ENCODE assay signal across 8 cellular contexts in genomic region chr6:85644374-85644762, GRCh38. TPM values are rescaled to one million over a fixed set of nuclear protein-coding genes. Genes with fewer than 3 reads are reported as not detected.
A peak's percentile ranks its signal among the peaks of the same experiment; 100 is the strongest.
DNase-seq lines count a peak whose midpoint lies in the region; FAIRE-seq and TF ChIP-seq lines count a peak whose summit lies in the region.

No MANE protein-coding gene starts in this region.

- peaks cover 0 to 9% (median 5%) of the 10 kb centered on the region in 4 experiments; a peak in 4 of 7 replicates for H3K4me1 ChIP-seq in H1 (replicated peaks in 1 of 4; ENCODE audit: control insufficient read depth in 3 of 4, insufficient read depth in 4 of 4, low read length in 3 of 4)
- peaks cover 20% of the 10 kb centered on the region for H3K4me1 ChIP-seq in osteoblast (ENCODE audit: insufficient read depth, low read length)

- peaks cover 8% of the 10 kb centered on the region; the same call in 1 of the 2 replicates for H3K23me2 ChIP-seq in H1 (ENCODE audit: low read depth, low read length)

- no peak for TF ChIP-seq RAD21 in H1 (IDR thresholded peaks at IDR 0.05 in 1 of 2, conservative IDR thresholded peaks at IDR 0.05 in 1 of 2; ENCODE audit: low read depth in 2 of 2, low read length in 2 of 2)

- H3K27ac ChIP-seq in H1 (ENCODE audit: low read depth, low read length), result peak overlapping the region; percentile 95
- peak overlapping the region; percentile 95 for H3K27ac ChIP-seq in osteoblast (ENCODE audit: low read depth, low read length)

- no peak for TF ChIP-seq POLR2A in H1 (IDR thresholded peaks at IDR 0.05; ENCODE audit: control extremely low read depth in 1 of 2, low read depth in 2 of 2, low read length in 2 of 2)

- H3K23ac ChIP-seq in H1 (ENCODE audit: insufficient read length), result no peak overlapping the region

- no peaks in the 10 kb centered on the region for H3K79me1 ChIP-seq in H1 (ENCODE audit: low read depth, low read length)

- TF ChIP-seq EP300 in H1 (IDR thresholded peaks at IDR 0.05; ENCODE audit: borderline replicate concordance in 1 of 2, low read depth in 2 of 2, low read length in 2 of 2), result no peak

- in situ Hi-C loops in G401 (cut with HindIII; ENCODE audit: low sequenced_read_pairs), result no loop called here

- H4K20me1 ChIP-seq in H1 (replicated peaks in 1 of 2; ENCODE audit: control insufficient read depth in 1 of 2, insufficient read depth in 2 of 2, low read length in 2 of 2), result peaks cover 10 to 12% of the 10 kb centered on the region in 2 experiments
- peaks cover 33% of the 10 kb centered on the region for H4K20me1 ChIP-seq in osteoblast (ENCODE audit: insufficient read depth, low read length)

- no peaks in the 10 kb centered on the region for H3K9me3 ChIP-seq in H1 (ENCODE audit: insufficient read depth in 2 of 2, low read depth in 1 of 2, low read length in 1 of 2)
- H3K9me3 ChIP-seq in osteoblast (ENCODE audit: low read depth, low read length), result no peaks in the 10 kb centered on the region

- H2BK12ac ChIP-seq in H1 (ENCODE audit: low read depth, low read length), result no peak overlapping the region

- FAIRE-seq in H1 (lab: Jason Lieb, UNC), result no peak

- peak overlapping the region; percentile 53 for H3K4ac ChIP-seq in H1 (replicated peaks; ENCODE audit: insufficient read length, low read depth, low read length)

- H3K4me2 ChIP-seq in H1 (ENCODE audit: insufficient read depth in 1 of 2, low read depth in 2 of 2, low read length in 2 of 2) (peak overlapping the region; percentile 60 to 76), osteoblast (ENCODE audit: insufficient read depth, low read length) (peak overlapping the region; percentile 82)

- DNase-seq in DMS53 (lab: John Stamatoyannopoulos, UW) (peak; percentile 52), NCI-H2227 treated with DMSO at 0.1 percent for 48 hours (lab: John Stamatoyannopoulos, UW) (peak; percentile 27), H1 (ENCODE audit: low read depth in 1 of 2, low spot score in 2 of 2) (no peak), osteoblast (ENCODE audit: insufficient read length, low spot score, missing footprints) (peak; percentile 66), hippocampal formation (lab: John Stamatoyannopoulos, UW) (no peak), midbrain (lab: John Stamatoyannopoulos, UW) (no peak), NCI-H446 (lab: John Stamatoyannopoulos, UW) (no peak), G401 (ENCODE audit: low spot score) (no peak)

- no peaks in the 10 kb centered on the region; a peak in 1 of 7 replicates for H3K27me3 ChIP-seq in H1 (replicated peaks in 1 of 4; ENCODE audit: control insufficient read depth in 3 of 4, extremely low read depth in 1 of 4, insufficient read depth in 3 of 4, low read length in 3 of 4)
- no peaks in the 10 kb centered on the region for H3K27me3 ChIP-seq in osteoblast (ENCODE audit: insufficient read depth, low read length)

- CTCF ChIA-PET in H1 (lab: Charles Lee; ENCODE audit: partially characterized antibody), result interaction anchor here (1.7 kb wide), 1 partner anchor 26 kb away, joined by 3 read pairs; no protein-coding TSS in a partner anchor

- H3K4me3 ChIP-seq in H1 (ENCODE audit: extremely low read depth in 1 of 4, insufficient read depth in 2 of 4, low read depth in 3 of 4, low read length in 4 of 4), result peak overlapping the region; percentile 62 to 97 (median 68)
- H3K4me3 ChIP-seq in osteoblast (ENCODE audit: insufficient read depth, low read length), result peak overlapping the region; percentile 87

- H2AFZ ChIP-seq in H1 (ENCODE audit: low read length) (no peak overlapping the region), osteoblast (ENCODE audit: low read length) (peak overlapping the region; percentile 53)

- no peak overlapping the region for H2AK5ac ChIP-seq in H1 (ENCODE audit: low read depth, low read length)

- peaks cover 34 to 37% of the 10 kb centered on the region in 2 experiments for H3K79me2 ChIP-seq in H1 (ENCODE audit: control insufficient read depth in 1 of 2, insufficient read depth in 2 of 2, low read length in 2 of 2)
- peaks cover 33% of the 10 kb centered on the region for H3K79me2 ChIP-seq in osteoblast (ENCODE audit: insufficient read depth, low read length)

- WGBS in H1 (ENCODE audit: extremely low coverage in 1 of 2, insufficient coverage in 1 of 2, insufficient read length in 1 of 2, insufficient replicate concordance in 2 of 2, low coverage in 1 of 2, low lambda C conversion rate in 2 of 2, missing lambda C conversion rate in 1 of 2), 2 experiments, result 6% methylated on average over 4 of the region's 4 CpGs; no CpG with 5 or more reads in 1 of the 2 experiments

- peak overlapping the region; percentile 41 to 93 (median 90); a peak in 6 of 7 replicates for H3K9ac ChIP-seq in H1 (replicated peaks in 1 of 4; ENCODE audit: extremely low read depth in 1 of 4, low read depth in 3 of 4, low read length in 3 of 4)

- peaks cover 4 to 18% (median 9%) of the 10 kb centered on the region in 4 experiments for H3K36me3 ChIP-seq in H1 (ENCODE audit: control insufficient read depth in 2 of 4, insufficient read depth in 4 of 4, low read length in 3 of 4)
- peaks cover 14% of the 10 kb centered on the region for H3K36me3 ChIP-seq in osteoblast (ENCODE audit: insufficient read depth, low read length)

- POLR2A ChIA-PET in H1 (lab: Charles Lee; ENCODE audit: partially characterized antibody), result interaction anchor here (1.0 to 25.2 kb wide), 12 partner anchors 8 to 195 kb away, joined by 3 to 890 read pairs (median 29); partner anchors contain the start of genes NT5E and SNX14

- no peak overlapping the region for H2BK20ac ChIP-seq in H1 (ENCODE audit: low read length)

- peak overlapping the region; percentile 90; the same call in 1 of the 2 replicates for H3K18ac ChIP-seq in H1 (ENCODE audit: extremely low read depth, low read length)

- TF ChIP-seq CTCF in H1 (IDR thresholded peaks at IDR 0.05; ENCODE audit: control extremely low read depth in 1 of 3, insufficient read depth in 1 of 3, low read depth in 1 of 3, low read length in 3 of 3), result no peak
- TF ChIP-seq CTCF in osteoblast (IDR thresholded peaks at IDR 0.05; ENCODE audit: extremely low read depth, low read depth, low read length), result no peak

- H2BK5ac ChIP-seq in H1 (ENCODE audit: low read depth, low read length), result no peak overlapping the region; the same call in 1 of the 2 replicates

- peak overlapping the region; percentile 83 for H2BK120ac ChIP-seq in H1 (replicated peaks; ENCODE audit: low read depth, low read length)

- peak overlapping the region; percentile 59 for H3K56ac ChIP-seq in H1 (replicated peaks; ENCODE audit: insufficient read length, low read depth, low read length)

- H3K14ac ChIP-seq in H1 (ENCODE audit: insufficient read length), result no peak overlapping the region

- H4K5ac ChIP-seq in H1 (ENCODE audit: insufficient read length, low read depth, low read length), result peak overlapping the region; percentile 99

- 0 out of 2 replicates have a peak overlapping the region, but pooled peaks have one; percentile 37 for H2BK15ac ChIP-seq in H1 (ENCODE audit: low read length)

- peak overlapping the region; percentile 65 for H4K91ac ChIP-seq in H1 (replicated peaks; ENCODE audit: insufficient read length, low read length)

- 0 out of 2 replicates have a peak overlapping the region, but pooled peaks have one; percentile 98 for H4K8ac ChIP-seq in H1 (ENCODE audit: extremely low read depth, insufficient read depth, low read length)

TF ChIP-seq in H1, 55 proteins besides CTCF, POLR2A, EP300 and RAD21:
- TF ChIP-seq SRF (IDR thresholded peaks at IDR 0.05; ENCODE audit: low read depth, low read length), result no peak
- TF ChIP-seq PHF8 (conservative IDR thresholded peaks at IDR 0.05; ENCODE audit: low read depth, low read length), result no peak
- TF ChIP-seq SIN3A (conservative IDR thresholded peaks at IDR 0.05 in 1 of 2, IDR thresholded peaks at IDR 0.05 in 1 of 2; ENCODE audit: low read depth in 1 of 2, low read length in 2 of 2), result no peak
- TF ChIP-seq RFX5 (IDR thresholded peaks at IDR 0.05; ENCODE audit: borderline replicate concordance, low read depth, low read length), result no peak
- no peak for TF ChIP-seq CHD2 (IDR thresholded peaks at IDR 0.05; ENCODE audit: low read length)
- no peak for TF ChIP-seq JUN (IDR thresholded peaks at IDR 0.05; ENCODE audit: low read depth, low read length)
- no peak for TF ChIP-seq TAF7 (optimal IDR thresholded peaks at IDR 0.05; ENCODE audit: borderline replicate concordance, low read depth, low read length)
- TF ChIP-seq ASH2L (IDR thresholded peaks at IDR 0.05; ENCODE audit: low read length), result no peak
- TF ChIP-seq NRF1 (IDR thresholded peaks at IDR 0.05; ENCODE audit: low read depth, low read length), result no peak
TF ChIP-seq in H1: peak in this region for 0.

RNA-seq across cellular contexts. Expression of gene SYNCRIP, which starts 1.7 kb away (rescaled TPM):
- total RNA-seq in H1 (2021; fragmentation: NEBNext Ultra II Directional; extraction: Animal tissue kit (Norgen Biotek cat#: 25700)), result 206 and 219 TPM in 2 replicates
- 14.7 and 16.8 TPM in 2 replicates for polyA plus RNA-seq in H1 (2011; rRNA removed)
- 25.9 TPM for polyA plus RNA-seq in H1 (2011; cell fraction: cytosol; rRNA removed)
- polyA plus RNA-seq in H1 (2011; cell fraction: nucleus; rRNA removed), result 11.5 TPM
- 117 to 198 TPM (median 139 TPM) in 4 replicates for polyA plus RNA-seq in H1 (2012, experiment 1 of 2)
- 27.7 TPM for polyA plus RNA-seq in H1 (2012, experiment 2 of 2)
- 135 TPM for polyA plus RNA-seq in H1 (2013, experiment 1 of 2)
- polyA plus RNA-seq in H1 (2013, experiment 2 of 2), result 140 TPM
- 15.6 and 29.3 TPM in 2 replicates for polyA minus RNA-seq in H1 (2011; rRNA and poly(A)+ RNA removed)
- 29.4 TPM for polyA minus RNA-seq in H1 (2011; cell fraction: cytosol; rRNA and poly(A)+ RNA removed)
- polyA minus RNA-seq in H1 (2011; cell fraction: nucleus; rRNA and poly(A)+ RNA removed), result 48.2 TPM
- total RNA-seq in osteoblast, result 59.4 and 59.8 TPM in 2 replicates
- total RNA-seq in G401 (2014; rRNA removed; shearing (Covaris generic)), result 54.3 and 69.6 TPM in 2 replicates

RNA-seq across cellular contexts. Expression of gene SNX14, which starts 50.7 kb away (rescaled TPM):
- total RNA-seq in H1 (2021; fragmentation: NEBNext Ultra II Directional; extraction: Animal tissue kit (Norgen Biotek cat#: 25700)), result 24.2 and 29.6 TPM in 2 replicates
- 8.3 and 11.9 TPM in 2 replicates for polyA plus RNA-seq in H1 (2011; rRNA removed)
- 14.9 TPM for polyA plus RNA-seq in H1 (2011; cell fraction: cytosol; rRNA removed)
- polyA plus RNA-seq in H1 (2011; cell fraction: nucleus; rRNA removed), result 13.3 TPM
- polyA plus RNA-seq in H1 (2012, experiment 1 of 2), result 12.2 to 25.9 TPM (median 16.6 TPM) in 4 replicates
- polyA plus RNA-seq in H1 (2012, experiment 2 of 2), result 2.3 TPM
- 30.5 TPM for polyA plus RNA-seq in H1 (2013, experiment 1 of 2)
- polyA plus RNA-seq in H1 (2013, experiment 2 of 2), result 29.3 TPM
- polyA minus RNA-seq in H1 (2011; rRNA and poly(A)+ RNA removed), result 13.9 and 16.2 TPM in 2 replicates
- polyA minus RNA-seq in H1 (2011; cell fraction: cytosol; rRNA and poly(A)+ RNA removed), result 8.7 TPM
- polyA minus RNA-seq in H1 (2011; cell fraction: nucleus; rRNA and poly(A)+ RNA removed), result 39.0 TPM
- total RNA-seq in osteoblast, result 117 and 146 TPM in 2 replicates
- 79.4 and 87.5 TPM in 2 replicates for total RNA-seq in G401 (2014; rRNA removed; shearing (Covaris generic))

Comparison
In these comparisons a context has a peak if more than half of its experiments do, and no peak if none do; other contexts are left out.
1. DNase-seq: peak in DMS53 (single experiment), NCI-H2227 treated with DMSO at 0.1 percent for 48 hours (single experiment) and osteoblast (single experiment); none in H1 (0 of 2), hippocampal formation (0 of 2), midbrain (single experiment), NCI-H446 (0 of 2) and G401 (single experiment).